ENCODE assay signal across 8 cellular contexts in the genomic region with DNA sequence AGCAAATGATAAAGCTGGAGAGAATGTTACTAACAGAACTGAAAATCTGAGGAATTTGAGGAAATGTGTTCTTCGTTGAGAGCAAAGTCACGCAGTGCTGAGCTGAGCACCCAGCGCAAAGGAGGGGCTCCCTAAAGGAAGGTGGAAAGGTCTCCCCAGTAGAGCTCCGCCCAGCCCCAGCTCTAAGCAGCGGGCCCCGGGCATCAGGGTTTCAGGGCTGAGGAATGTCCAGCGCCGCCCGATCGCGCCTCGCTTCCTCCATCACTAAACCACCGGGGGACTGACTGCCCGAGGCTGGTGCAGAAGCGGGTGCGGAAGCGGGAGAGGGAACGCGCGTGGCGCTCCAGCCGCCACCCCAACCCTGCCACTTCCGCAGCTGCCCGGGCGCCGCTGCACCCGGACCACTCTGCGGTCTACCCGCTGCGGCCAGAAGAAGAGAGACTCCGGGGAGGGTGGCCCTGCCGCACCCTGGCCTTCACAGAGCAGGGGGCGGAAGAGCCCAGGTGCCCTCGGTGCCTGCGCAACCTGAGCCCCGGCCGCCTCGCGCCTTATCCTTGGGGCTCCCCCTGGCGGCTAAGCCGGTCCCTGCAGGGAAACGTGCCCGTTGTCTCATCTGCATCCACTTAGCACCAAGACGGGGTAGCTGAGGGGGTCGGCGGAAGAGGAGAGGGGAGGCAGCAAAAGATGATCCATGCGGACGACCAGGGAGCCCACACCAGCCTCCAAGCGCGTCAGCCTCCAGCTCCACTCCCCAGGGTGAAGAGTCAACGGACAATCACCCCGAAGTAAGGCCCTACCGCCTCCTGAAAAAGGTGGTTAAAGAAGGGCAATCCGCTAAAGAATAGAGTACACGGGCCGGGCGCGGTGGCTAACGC. TPM values are rescaled to one million over a fixed set of nuclear protein-coding genes. Genes with fewer than 3 reads are reported as not detected.
A peak's percentile ranks its signal among the peaks of the same experiment; 100 is the strongest.
DNase-seq lines count a peak whose midpoint lies in the region; ATAC-seq and TF ChIP-seq lines count a peak whose summit lies in the region.

No MANE protein-coding gene starts in this region.

- no peaks in the 10 kb centered on the region for H3K36me3 Mint-ChIP-seq in CD8-positive, alpha-beta memory T cell
- no peaks in the 10 kb centered on the region for H3K36me3 Mint-ChIP-seq in natural killer cell treated with Interleukin-12 subunit alpha and Interleukin-12 subunit beta and Interleukin-15 and Interleukin-18, amount 100 ng/mL, for 72 hours

- peak overlapping the region; percentile 99 for H2AFZ ChIP-seq in IMR-90 (replicated peaks; ENCODE audit: low read length, poor library complexity)

- H2AK5ac ChIP-seq in IMR-90 (ENCODE audit: low read depth, low read length), result no peak overlapping the region

- H2AK9ac ChIP-seq in IMR-90 (replicated peaks; ENCODE audit: low read depth, low read length, poor library complexity), result peak overlapping the region; percentile 85

- peak overlapping the region; percentile 60 for H3K4me3 ChIP-seq in CD8-positive, alpha-beta memory T cell (ENCODE audit: low read length)
- H3K4me3 ChIP-seq in IMR-90 (ENCODE audit: insufficient read depth, low read depth, low read length), result peak overlapping the region; percentile 59
- H3K4me3 ChIP-seq in Peyer's patch, result peak overlapping the region; percentile 37 to 87 (median 57)

- no peaks in the 10 kb centered on the region for H3K79me1 ChIP-seq in IMR-90 (ENCODE audit: low read depth in 1 of 2, low read length in 2 of 2)

- H3K27me3 Mint-ChIP-seq in CD8-positive, alpha-beta memory T cell, result peaks cover 2 to 5% of the 10 kb centered on the region in 2 donors
- peaks cover under 1 to 7% of the 10 kb centered on the region in 2 donors for H3K27me3 Mint-ChIP-seq in natural killer cell treated with Interleukin-12 subunit alpha and Interleukin-12 subunit beta and Interleukin-15 and Interleukin-18, amount 100 ng/mL, for 72 hours

- no peak overlapping the region; the same call in 1 of the 2 replicates for H2BK120ac ChIP-seq in IMR-90 (ENCODE audit: low read depth, low read length)

- no peak overlapping the region; the same call in 1 of the 2 replicates for H4K5ac ChIP-seq in IMR-90 (ENCODE audit: low read depth, low read length)

- peak overlapping the region; percentile 16 for H3K27ac ChIP-seq in CD8-positive, alpha-beta memory T cell (ENCODE audit: low read depth, low read length)
- H3K27ac ChIP-seq in IMR-90 (ENCODE audit: insufficient read depth, low read length), result no peak overlapping the region
- H3K27ac ChIP-seq in Peyer's patch, result peak overlapping the region; percentile 45 to 85 (median 68)

- H3K4me2 ChIP-seq in IMR-90 (ENCODE audit: low read depth, low read length), result peak overlapping the region; percentile 80

- peak overlapping the region in 1 of 2 experiments; percentile 93; a peak in 2 of 4 replicates for H4K8ac ChIP-seq in IMR-90 (ENCODE audit: low read depth in 2 of 2, low read length in 2 of 2)

- 20% methylated on average over 1 of the region's 59 CpGs; no CpG with 5 or more reads in 1 of the 2 experiments for WGBS in IMR-90 (ENCODE audit: extremely low coverage in 2 of 2, insufficient read length in 1 of 2), 2 experiments

- DNase-seq in CD8-positive, alpha-beta memory T cell, result peak; percentile 83 to 92 (median 88)
- peak; percentile 44 for DNase-seq in IMR-90
- peak; percentile 91 to 95 (median 91) for DNase-seq in Peyer's patch
- DNase-seq in activated T-helper 1 cell treated with anti-CD3 and anti-CD28 coated beads, Interleukin-2, amount 50 U/mL, for 16 hours (ENCODE audit: low read depth in 1 of 2, low spot score in 1 of 2), result peak; percentile 86 to 98
- peak; percentile 56 for DNase-seq in fibroblast of peridontal ligament (ENCODE audit: extremely low read depth)
- peak; percentile 88 for DNase-seq in natural killer cell treated with Interleukin-12 subunit alpha and Interleukin-12 subunit beta and Interleukin-15 and Interleukin-18, amount 100 ng/mL, for 72 hours (ENCODE audit: low spot score)
- DNase-seq in stimulated activated naive CD4-positive, alpha-beta T cell treated with Interleukin-2 at 50 U/mL for 16 hours (lab: John Stamatoyannopoulos, UW), result peak; percentile 86

- H2BK20ac ChIP-seq in IMR-90 (ENCODE audit: low read depth, low read length), result no peak overlapping the region

- POLR2A ChIA-PET in CD8-positive, alpha-beta memory T cell (lab: Charles Lee), result interaction anchor here (0.7 to 1.5 kb wide), 5 partner anchors 75 to 155 kb away, joined by 3 to 6 read pairs (median 3); partner anchors contain the start of genes CYB5D1 and NAA38
- POLR2A ChIA-PET in IMR-90 (lab: Charles Lee; ENCODE audit: unreplicated experiment), result no interaction called here

- H2BK15ac ChIP-seq in IMR-90 (ENCODE audit: low read depth, low read length), result no peak overlapping the region

- ATAC-seq in GM19397 (IDR thresholded peaks at IDR 0.05; ENCODE audit: unreplicated experiment), result peak; percentile 58
- peak; percentile 94 for ATAC-seq in IMR-90 (ENCODE audit: low read depth)
- peak; percentile 92 to 93 for ATAC-seq in natural killer cell treated with Interleukin-12 subunit alpha and Interleukin-12 subunit beta and Interleukin-15 and Interleukin-18, amount 100 ng/mL, for 72 hours

- no peaks in the 10 kb centered on the region for H3K9me3 Mint-ChIP-seq in CD8-positive, alpha-beta memory T cell
- no peaks in the 10 kb centered on the region for H3K9me3 Mint-ChIP-seq in natural killer cell treated with Interleukin-12 subunit alpha and Interleukin-12 subunit beta and Interleukin-15 and Interleukin-18, amount 100 ng/mL, for 72 hours

- peak overlapping the region; percentile 29 for H3K4ac ChIP-seq in IMR-90 (ENCODE audit: low read depth, low read length)

- H3K4me3 Mint-ChIP-seq in CD8-positive, alpha-beta memory T cell, result peak overlapping the region; percentile 75 to 88 (median 82)
- peak overlapping the region; percentile 85 for H3K4me3 Mint-ChIP-seq in natural killer cell treated with Interleukin-12 subunit alpha and Interleukin-12 subunit beta and Interleukin-15 and Interleukin-18, amount 100 ng/mL, for 72 hours

- peak overlapping the region; percentile 12; the same call in 1 of the 2 replicates for H3K9ac ChIP-seq in IMR-90 (ENCODE audit: low read depth, low read length)

- no peaks in the 10 kb centered on the region for H3K27me3 ChIP-seq in CD8-positive, alpha-beta memory T cell (ENCODE audit: insufficient read depth, low read length, poor library complexity, severe bottlenecking)
- peaks cover 11% of the 10 kb centered on the region for H3K27me3 ChIP-seq in IMR-90 (ENCODE audit: control insufficient read depth, insufficient read depth, low read length)
- no peaks in the 10 kb centered on the region for H3K27me3 ChIP-seq in Peyer's patch

- H3K14ac ChIP-seq in IMR-90 (replicated peaks; ENCODE audit: low read depth, low read length), result no peak overlapping the region

- no peak for TF ChIP-seq POLR2A in IMR-90 (IDR thresholded peaks at IDR 0.05; ENCODE audit: low read depth, low read length)
- peak in 1 of 2 donors; percentile 8 for TF ChIP-seq POLR2A in Peyer's patch (IDR thresholded peaks at IDR 0.05)

- intact Hi-C loops in IMR-90 (cut with micrococcal nuclease), result loop anchor here (1.0 to 5.0 kb wide), 6 partner anchors 51 to 247 kb away; partner anchors contain the start of genes CNTROB and TRAPPC1

- peak; percentile 81 for TF ChIP-seq CTCF in IMR-90 (conservative IDR thresholded peaks at IDR 0.05; ENCODE audit: low read depth, low read length)
- peak; percentile 89 to 96 (median 92) for TF ChIP-seq CTCF in Peyer's patch (IDR thresholded peaks at IDR 0.05)

- H4K91ac ChIP-seq in IMR-90 (ENCODE audit: insufficient read depth, low read depth, low read length), result no peak overlapping the region

- H3K4me1 Mint-ChIP-seq in CD8-positive, alpha-beta memory T cell, result peaks cover 18 to 26% (median 25%) of the 10 kb centered on the region in 3 donors
- H3K4me1 Mint-ChIP-seq in natural killer cell treated with Interleukin-12 subunit alpha and Interleukin-12 subunit beta and Interleukin-15 and Interleukin-18, amount 100 ng/mL, for 72 hours (ENCODE audit: low read depth in 2 of 2), result peaks cover 20 to 23% of the 10 kb centered on the region in 2 donors

- H3K9me3 ChIP-seq in CD8-positive, alpha-beta memory T cell (ENCODE audit: low read length), result no peaks in the 10 kb centered on the region
- no peaks in the 10 kb centered on the region for H3K9me3 ChIP-seq in IMR-90 (ENCODE audit: control insufficient read depth, insufficient read depth, low read length)
- H3K9me3 ChIP-seq in Peyer's patch, result no peaks in the 10 kb centered on the region

- CTCF ChIA-PET in CD8-positive, alpha-beta memory T cell (lab: Charles Lee), result interaction anchor here (0.5 to 7.7 kb wide), 47 partner anchors 10 to 299 kb away, joined by 3 to 180 read pairs (median 5); partner anchors contain the start of genes CNTROB, GUCY2D, KDM6B and NAA38
- CTCF ChIA-PET in IMR-90 (lab: Yijun Ruan, JAX), result interaction anchor here (0.5 to 1.9 kb wide), 22 partner anchors 9 to 305 kb away, joined by 3 to 18 read pairs (median 4); partner anchors contain the start of genes RNF227 and SLC25A35

- no peak overlapping the region; the same call in 1 of the 2 replicates for H3K23ac ChIP-seq in IMR-90 (ENCODE audit: low read depth, low read length)

- H3K36me3 ChIP-seq in CD8-positive, alpha-beta memory T cell (ENCODE audit: insufficient read depth, low read length), result no peaks in the 10 kb centered on the region
- H3K36me3 ChIP-seq in IMR-90 (ENCODE audit: control insufficient read depth, insufficient read depth, low read length) (no peaks in the 10 kb centered on the region), Peyer's patch (no peaks in the 10 kb centered on the region)

- H3K27ac Mint-ChIP-seq in CD8-positive, alpha-beta memory T cell, result peak overlapping the region; percentile 37 to 97 (median 82)
- peak overlapping the region; percentile 84 to 86 for H3K27ac Mint-ChIP-seq in natural killer cell treated with Interleukin-12 subunit alpha and Interleukin-12 subunit beta and Interleukin-15 and Interleukin-18, amount 100 ng/mL, for 72 hours

- no peak overlapping the region for H2BK5ac ChIP-seq in IMR-90 (ENCODE audit: low read depth, low read length, poor library complexity, severe bottlenecking)

- dilution Hi-C loops in IMR-90 (cut with HindIII; ENCODE audit: low sequenced_read_pairs, unreplicated experiment), result no loop called here

- in situ Hi-C loops in IMR-90 (cut with MboI; ENCODE audit: low sequenced_read_pairs), result loop anchor here (5.0 to 25.0 kb wide), 2 partner anchors 78 to 253 kb away; no protein-coding TSS in a partner anchor

- H4K20me1 ChIP-seq in IMR-90 (ENCODE audit: insufficient read depth, low read length), result no peaks in the 10 kb centered on the region

- H3K9me1 ChIP-seq in IMR-90 (ENCODE audit: insufficient read depth, low read length), result no peaks in the 10 kb centered on the region

- no peak overlapping the region for H3K18ac ChIP-seq in IMR-90 (ENCODE audit: low read depth, low read length)

- peak; percentile 57 for TF ChIP-seq RAD21 in IMR-90 (IDR thresholded peaks at IDR 0.05; ENCODE audit: low read length)

- BruUV-seq in IMR-90 (replicated peaks; lab: Mats Ljungman, UMichigan), result no TSS peak

- H3K56ac ChIP-seq in IMR-90 (ENCODE audit: extremely low read depth, insufficient read depth, low read length), result no peak overlapping the region

- H3K4me1 ChIP-seq in CD8-positive, alpha-beta memory T cell (ENCODE audit: insufficient read depth, low read length), result peaks cover 14% of the 10 kb centered on the region
- H3K4me1 ChIP-seq in IMR-90 (ENCODE audit: control insufficient read depth, insufficient read depth, low read length) (peaks cover 5% of the 10 kb centered on the region; the same call in 1 of the 2 replicates), Peyer's patch (peaks cover 0 to 4% (median 2%) of the 10 kb centered on the region in 4 donors)

RNA-seq across cellular contexts. Expression of gene GUCY2D, which starts 12.4 kb away (rescaled TPM):
- not detected for total RNA-seq in CD8-positive, alpha-beta memory T cell
- 0.22 TPM for polyA plus RNA-seq in CD8-positive, alpha-beta memory T cell
- total RNA-seq in IMR-90 (2012; rRNA removed), result not detected in 2 replicates
- polyA plus RNA-seq in IMR-90 (2012; rRNA removed), result 0.03 TPM in 1 of 2 replicates, not detected in the other
- polyA plus RNA-seq in IMR-90 (2012; cell fraction: cytosol; rRNA removed), result not detected in 2 replicates
- polyA plus RNA-seq in IMR-90 (2012; cell fraction: nucleus; rRNA removed; ENCODE audit: low replicate concordance), result not detected in 2 replicates
- total RNA-seq in Peyer's patch, result not detected
- not detected for total RNA-seq in natural killer cell treated with Interleukin-12 subunit alpha and Interleukin-12 subunit beta and Interleukin-15 and Interleukin-18, amount 100 ng/mL, for 72 hours

RNA-seq across cellular contexts. Expression of gene ALOX15B, which starts 48.8 kb away (rescaled TPM):
- total RNA-seq in CD8-positive, alpha-beta memory T cell, result not detected
- polyA plus RNA-seq in CD8-positive, alpha-beta memory T cell, result not detected
- total RNA-seq in IMR-90 (2012; rRNA removed) (not detected in 2 replicates), Peyer's patch (1 to 10 TPM in 3 of 4 donors, under 1 TPM in 1; 0.70 to 4.1 (median 2.1) TPM)
- polyA plus RNA-seq in IMR-90 (2012; rRNA removed), result not detected in 2 replicates
- polyA plus RNA-seq in IMR-90 (2012; cell fraction: cytosol; rRNA removed), result 0.03 TPM in 1 of 2 replicates, not detected in the other
- polyA plus RNA-seq in IMR-90 (2012; cell fraction: nucleus; rRNA removed; ENCODE audit: low replicate concordance), result not detected in 2 replicates
- not detected for total RNA-seq in natural killer cell treated with Interleukin-12 subunit alpha and Interleukin-12 subunit beta and Interleukin-15 and Interleukin-18, amount 100 ng/mL, for 72 hours

RNA-seq across cellular contexts. Expression of gene CNTROB, which starts 58.0 kb away (rescaled TPM):
- 10 to 100 TPM; 44.3 to 46.8 TPM for total RNA-seq in CD8-positive, alpha-beta memory T cell
- 12.0 TPM for polyA plus RNA-seq in CD8-positive, alpha-beta memory T cell
- total RNA-seq in IMR-90 (2012; rRNA removed), result 12.5 and 12.7 TPM in 2 replicates
- polyA plus RNA-seq in IMR-90 (2012; rRNA removed), result 26.3 and 26.4 TPM in 2 replicates
- polyA plus RNA-seq in IMR-90 (2012; cell fraction: cytosol; rRNA removed), result 16.7 and 17.4 TPM in 2 replicates
- 114 and 129 TPM in 2 replicates for polyA plus RNA-seq in IMR-90 (2012; cell fraction: nucleus; rRNA removed; ENCODE audit: low replicate concordance)
- total RNA-seq in Peyer's patch, result 100 to 1,000 TPM in 1 of 4 donors, 10 to 100 TPM in 3; 30.5 to 120 (median 45.2) TPM
- total RNA-seq in natural killer cell treated with Interleukin-12 subunit alpha and Interleukin-12 subunit beta and Interleukin-15 and Interleukin-18, amount 100 ng/mL, for 72 hours, result 10 to 100 TPM; 32.6 to 74.6 TPM

RNA-seq across cellular contexts. Expression of gene TRAPPC1, which starts 58.3 kb away (rescaled TPM):
- 100 to 1,000 TPM; 158 TPM for total RNA-seq in CD8-positive, alpha-beta memory T cell
- polyA plus RNA-seq in CD8-positive, alpha-beta memory T cell, result 272 TPM
- 31.4 and 50.4 TPM in 2 replicates for total RNA-seq in IMR-90 (2012; rRNA removed)
- 303 and 341 TPM in 2 replicates for polyA plus RNA-seq in IMR-90 (2012; rRNA removed)
- polyA plus RNA-seq in IMR-90 (2012; cell fraction: cytosol; rRNA removed), result 541 and 542 TPM in 2 replicates
- 96.2 and 138 TPM in 2 replicates for polyA plus RNA-seq in IMR-90 (2012; cell fraction: nucleus; rRNA removed; ENCODE audit: low replicate concordance)
- 10 to 100 TPM; 39.8 to 58.0 (median 45.5) TPM for total RNA-seq in Peyer's patch
- 100 to 1,000 TPM; 162 to 217 TPM for total RNA-seq in natural killer cell treated with Interleukin-12 subunit alpha and Interleukin-12 subunit beta and Interleukin-15 and Interleukin-18, amount 100 ng/mL, for 72 hours
